11 cellular contexts compared by ENCODE assay signal in genomic region chr5:175082346-175082745, GRCh38.
"Had no signal": no experiment of that assay in that cellular context is flagged by ENCODE, and none has a peak within 500 bp of the region (broad histone marks: within the 10 kb centered on the region; RNA-seq: fewer than 3 reads in every experiment).

No MANE protein-coding gene starts in this region.

- H2AFZ ChIP-seq: GM23248, GM23338 had no signal

- FAIRE-seq: H1, H54 had no signal

- H3K4me1 ChIP-seq: HAP-1 had no signal

- ATAC-seq: GM23338, HCT116 had no signal

- H3K4me2 ChIP-seq: GM23338 had no signal

- H3K9me3 ChIP-seq: HAP-1 had no signal

- DNase-seq: GM23248, GOT3, H7, H9, HCEC 1CT, HFFc6 had no signal

- H3K36me3 ChIP-seq: HAP-1 had no signal

- H3K27ac ChIP-seq: GM23248 had no signal

- H3K9ac ChIP-seq: GM23248 had no signal

- H3K4me3 ChIP-seq: GM23248, GM23338, HAP-1 had no signal
